ENCODE assay signal across 2 cellular contexts in genomic region chr1:100361249-100362089, GRCh38.
A peak's percentile ranks its signal among the peaks of the same experiment; 100 is the strongest.
TF ChIP-seq lines count a peak whose summit lies in the region.

No MANE protein-coding gene starts in this region.

TF ChIP-seq in IMR-90, 13 proteins besides CTCF, POLR2A, EP300 and RAD21:
- no peak for TF ChIP-seq CHD1 (IDR thresholded peaks at IDR 0.05; ENCODE audit: low read depth, low read length)
- no peak for TF ChIP-seq MAZ (IDR thresholded peaks at IDR 0.05; ENCODE audit: borderline replicate concordance, low read depth, low read length)

TF ChIP-seq in GM12878, 131 proteins besides CTCF, POLR2A, EP300 and RAD21:
- no peak for TF ChIP-seq PML (IDR thresholded peaks at IDR 0.05; ENCODE audit: low read length)
- peak; percentile 20; the same call in 1 of the 2 replicates for TF ChIP-seq ZNF24 (IDR thresholded peaks at IDR 0.05)
- no peak for TF ChIP-seq LARP7 (IDR thresholded peaks at IDR 0.05)
- TF ChIP-seq IKZF2 (IDR thresholded peaks at IDR 0.05) = no peak
